Comparison of ENCODE assay signal across 1 cellular context in genomic region chr9:5563886-5564285, GRCh38.
TF ChIP-seq lines count a peak whose summit lies in the region.

No MANE protein-coding gene starts in this region.

TF ChIP-seq in IMR-90, 13 proteins besides CTCF, POLR2A, EP300 and RAD21 (continued from another document):
- TF ChIP-seq ELK1 (IDR thresholded peaks at IDR 0.05; ENCODE audit: borderline replicate concordance, low read depth, low read length) (no peak), RFX5 (IDR thresholded peaks at IDR 0.05; ENCODE audit: low read depth, low read length) (no peak), CEBPB (IDR thresholded peaks at IDR 0.05; ENCODE audit: low read depth, low read length) (no peak), SMC3 (IDR thresholded peaks at IDR 0.05; ENCODE audit: low read depth, low read length) (no peak), CHD1 (IDR thresholded peaks at IDR 0.05; ENCODE audit: low read depth, low read length) (no peak), MAFK (IDR thresholded peaks at IDR 0.05; ENCODE audit: low read depth, low read length) (no peak), MXI1 (IDR thresholded peaks at IDR 0.05; ENCODE audit: borderline replicate concordance, low read depth, low read length) (no peak), FOS (IDR thresholded peaks at IDR 0.05; ENCODE audit: low read depth, low read length) (no peak), MAZ (IDR thresholded peaks at IDR 0.05; ENCODE audit: borderline replicate concordance, low read depth, low read length) (no peak), RCOR1 (IDR thresholded peaks at IDR 0.05; ENCODE audit: insufficient replicate concordance, low read length) (no peak)
